ENCODE assay signal across 1 cellular context in the genomic region with DNA sequence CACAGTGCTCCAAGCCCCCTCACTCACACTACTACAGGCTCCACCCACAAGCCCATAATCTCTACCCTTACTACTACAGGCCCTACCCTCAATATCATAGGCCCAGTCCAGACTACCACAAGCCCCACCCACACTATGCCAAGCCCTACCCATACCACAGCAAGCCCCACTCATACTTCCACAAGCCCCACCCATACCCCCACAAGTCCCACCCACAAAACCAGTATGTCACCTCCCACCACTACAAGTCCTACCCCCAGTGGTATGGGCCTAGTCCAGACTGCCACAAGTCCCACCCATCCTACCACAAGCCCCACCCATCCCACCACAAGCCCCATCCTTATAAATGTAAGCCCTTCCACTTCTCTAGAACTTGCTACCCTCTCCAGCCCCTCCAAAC.
TF ChIP-seq lines count a peak whose summit lies in the region.

No MANE protein-coding gene starts in this region.

TF ChIP-seq in K562, 482 proteins besides CTCF, POLR2A, EP300 and RAD21:
- TF ChIP-seq ZC3H11A (IDR thresholded peaks at IDR 0.05; ENCODE audit: low read depth, low read length): no peak
- TF ChIP-seq, protein P1, sequence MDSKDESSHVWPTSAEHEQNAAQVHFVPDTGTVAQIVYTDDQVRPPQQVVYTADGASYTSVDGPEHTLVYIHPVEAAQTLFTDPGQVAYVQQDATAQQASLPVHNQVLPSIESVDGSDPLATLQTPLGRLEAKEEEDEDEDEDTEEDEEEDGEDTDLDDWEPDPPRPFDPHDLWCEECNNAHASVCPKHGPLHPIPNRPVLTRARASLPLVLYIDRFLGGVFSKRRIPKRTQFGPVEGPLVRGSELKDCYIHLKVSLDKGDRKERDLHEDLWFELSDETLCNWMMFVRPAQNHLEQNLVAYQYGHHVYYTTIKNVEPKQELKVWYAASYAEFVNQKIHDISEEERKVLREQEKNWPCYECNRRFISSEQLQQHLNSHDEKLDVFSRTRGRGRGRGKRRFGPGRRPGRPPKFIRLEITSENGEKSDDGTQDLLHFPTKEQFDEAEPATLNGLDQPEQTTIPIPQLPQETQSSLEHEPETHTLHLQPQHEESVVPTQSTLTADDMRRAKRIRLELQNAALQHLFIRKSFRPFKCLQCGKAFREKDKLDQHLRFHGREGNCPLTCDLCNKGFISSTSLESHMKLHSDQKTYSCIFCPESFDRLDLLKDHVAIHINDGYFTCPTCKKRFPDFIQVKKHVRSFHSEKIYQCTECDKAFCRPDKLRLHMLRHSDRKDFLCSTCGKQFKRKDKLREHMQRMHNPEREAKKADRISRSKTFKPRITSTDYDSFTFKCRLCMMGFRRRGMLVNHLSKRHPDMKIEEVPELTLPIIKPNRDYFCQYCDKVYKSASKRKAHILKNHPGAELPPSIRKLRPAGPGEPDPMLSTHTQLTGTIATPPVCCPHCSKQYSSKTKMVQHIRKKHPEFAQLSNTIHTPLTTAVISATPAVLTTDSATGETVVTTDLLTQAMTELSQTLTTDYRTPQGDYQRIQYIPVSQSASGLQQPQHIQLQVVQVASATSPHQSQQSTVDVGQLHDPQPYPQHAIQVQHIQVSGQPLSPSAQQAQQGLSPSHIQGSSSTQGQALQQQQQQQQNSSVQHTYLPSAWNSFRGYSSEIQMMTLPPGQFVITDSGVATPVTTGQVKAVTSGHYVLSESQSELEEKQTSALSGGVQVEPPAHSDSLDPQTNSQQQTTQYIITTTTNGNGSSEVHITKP (IDR thresholded peaks at IDR 0.05; ENCODE audit: partially characterized antibody): peak; percentile 6
- no peak for TF ChIP-seq EHMT2 (IDR thresholded peaks at IDR 0.05)
- TF ChIP-seq HLTF (IDR thresholded peaks at IDR 0.05): no peak
- TF ChIP-seq POLR2B (IDR thresholded peaks at IDR 0.05; ENCODE audit: low read depth, partially characterized antibody): peak; percentile 50
- no peak for TF ChIP-seq SMARCA4 (IDR thresholded peaks at IDR 0.05)
- TF ChIP-seq SUPT5H (IDR thresholded peaks at IDR 0.05): peak; percentile 41; the same call in 1 of the 2 replicates
- TF ChIP-seq, protein P2, sequence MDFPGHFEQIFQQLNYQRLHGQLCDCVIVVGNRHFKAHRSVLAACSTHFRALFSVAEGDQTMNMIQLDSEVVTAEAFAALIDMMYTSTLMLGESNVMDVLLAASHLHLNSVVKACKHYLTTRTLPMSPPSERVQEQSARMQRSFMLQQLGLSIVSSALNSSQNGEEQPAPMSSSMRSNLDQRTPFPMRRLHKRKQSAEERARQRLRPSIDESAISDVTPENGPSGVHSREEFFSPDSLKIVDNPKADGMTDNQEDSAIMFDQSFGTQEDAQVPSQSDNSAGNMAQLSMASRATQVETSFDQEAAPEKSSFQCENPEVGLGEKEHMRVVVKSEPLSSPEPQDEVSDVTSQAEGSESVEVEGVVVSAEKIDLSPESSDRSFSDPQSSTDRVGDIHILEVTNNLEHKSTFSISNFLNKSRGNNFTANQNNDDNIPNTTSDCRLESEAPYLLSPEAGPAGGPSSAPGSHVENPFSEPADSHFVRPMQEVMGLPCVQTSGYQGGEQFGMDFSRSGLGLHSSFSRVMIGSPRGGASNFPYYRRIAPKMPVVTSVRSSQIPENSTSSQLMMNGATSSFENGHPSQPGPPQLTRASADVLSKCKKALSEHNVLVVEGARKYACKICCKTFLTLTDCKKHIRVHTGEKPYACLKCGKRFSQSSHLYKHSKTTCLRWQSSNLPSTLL (IDR thresholded peaks at IDR 0.05): no peak
- TF ChIP-seq MAFG (tag; conservative IDR thresholded peaks at IDR 0.05): no peak
- TF ChIP-seq, protein P3, sequence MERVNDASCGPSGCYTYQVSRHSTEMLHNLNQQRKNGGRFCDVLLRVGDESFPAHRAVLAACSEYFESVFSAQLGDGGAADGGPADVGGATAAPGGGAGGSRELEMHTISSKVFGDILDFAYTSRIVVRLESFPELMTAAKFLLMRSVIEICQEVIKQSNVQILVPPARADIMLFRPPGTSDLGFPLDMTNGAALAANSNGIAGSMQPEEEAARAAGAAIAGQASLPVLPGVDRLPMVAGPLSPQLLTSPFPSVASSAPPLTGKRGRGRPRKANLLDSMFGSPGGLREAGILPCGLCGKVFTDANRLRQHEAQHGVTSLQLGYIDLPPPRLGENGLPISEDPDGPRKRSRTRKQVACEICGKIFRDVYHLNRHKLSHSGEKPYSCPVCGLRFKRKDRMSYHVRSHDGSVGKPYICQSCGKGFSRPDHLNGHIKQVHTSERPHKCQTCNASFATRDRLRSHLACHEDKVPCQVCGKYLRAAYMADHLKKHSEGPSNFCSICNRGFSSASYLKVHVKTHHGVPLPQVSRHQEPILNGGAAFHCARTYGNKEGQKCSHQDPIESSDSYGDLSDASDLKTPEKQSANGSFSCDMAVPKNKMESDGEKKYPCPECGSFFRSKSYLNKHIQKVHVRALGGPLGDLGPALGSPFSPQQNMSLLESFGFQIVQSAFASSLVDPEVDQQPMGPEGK (CRISPR knock-in tag; IDR thresholded peaks at IDR 0.05; ENCODE audit: borderline replicate concordance): no peak
- TF ChIP-seq FOXK2 (conservative IDR thresholded peaks at IDR 0.05 in 1 of 2, IDR thresholded peaks at IDR 0.05 in 1 of 2; ENCODE audit: low read depth in 2 of 2): no peak
- TF ChIP-seq, protein P4, sequence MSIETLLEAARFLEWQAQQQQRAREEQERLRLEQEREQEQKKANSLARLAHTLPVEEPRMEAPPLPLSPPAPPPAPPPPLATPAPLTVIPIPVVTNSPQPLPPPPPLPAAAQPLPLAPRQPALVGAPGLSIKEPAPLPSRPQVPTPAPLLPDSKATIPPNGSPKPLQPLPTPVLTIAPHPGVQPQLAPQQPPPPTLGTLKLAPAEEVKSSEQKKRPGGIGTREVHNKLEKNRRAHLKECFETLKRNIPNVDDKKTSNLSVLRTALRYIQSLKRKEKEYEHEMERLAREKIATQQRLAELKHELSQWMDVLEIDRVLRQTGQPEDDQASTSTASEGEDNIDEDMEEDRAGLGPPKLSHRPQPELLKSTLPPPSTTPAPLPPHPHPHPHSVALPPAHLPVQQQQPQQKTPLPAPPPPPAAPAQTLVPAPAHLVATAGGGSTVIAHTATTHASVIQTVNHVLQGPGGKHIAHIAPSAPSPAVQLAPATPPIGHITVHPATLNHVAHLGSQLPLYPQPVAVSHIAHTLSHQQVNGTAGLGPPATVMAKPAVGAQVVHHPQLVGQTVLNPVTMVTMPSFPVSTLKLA (conservative IDR thresholded peaks at IDR 0.05): no peak
- no peak for TF ChIP-seq RBM22 (IDR thresholded peaks at IDR 0.05; ENCODE audit: low read depth, low read length, poor library complexity, severe bottlenecking)
